Comparison of ENCODE assay signal across 18 cellular contexts in genomic region chr1:10419351-10419750, GRCh38. TPM values are rescaled to one million over a fixed set of nuclear protein-coding genes. Genes with fewer than 3 reads are reported as not detected.
"Had no signal": no experiment of that assay in that cellular context is flagged by ENCODE, and none has a peak within 500 bp of the region (broad histone marks: within the 10 kb centered on the region; RNA-seq: fewer than 3 reads in every experiment).

No MANE protein-coding gene starts in this region.

- H3K4me3 Mint-ChIP-seq: activated T-cell treated with anti-CD3 and anti-CD28 coated beads, Interleukin-2, amount 50 U/mL, for 24 hours; central memory CD8-positive, alpha-beta T cell had no signal

- H3K4me3 ChIP-seq: body of pancreas, heart right ventricle, lower lobe of right lung, ovary, tibial nerve, vagina had no signal

- H3K27me3 Mint-ChIP-seq: activated T-cell treated with anti-CD3 and anti-CD28 coated beads, Interleukin-2, amount 50 U/mL, for 24 hours; central memory CD8-positive, alpha-beta T cell had no signal

- H3K4me1 Mint-ChIP-seq: central memory CD8-positive, alpha-beta T cell had no signal

- H3K9me3 ChIP-seq: body of pancreas, heart right ventricle, lower lobe of right lung, ovary, tibial nerve, vagina had no signal

- H3K27ac Mint-ChIP-seq: activated T-cell treated with anti-CD3 and anti-CD28 coated beads, Interleukin-2, amount 50 U/mL, for 24 hours had no signal

- DNase-seq: activated CD4-positive, CD25-positive, alpha-beta regulatory T cell treated with anti-CD3 and anti-CD28 coated beads, Interleukin-2, amount 50 U/mL, for 72 hours; activated effector memory CD4-positive, alpha-beta T cell treated with Interleukin-2 at 50 U/mL for 16 hours; activated T-cell treated with anti-CD3 and anti-CD28 coated beads, Interleukin-2, amount 50 U/mL, for 24 hours; amygdala; body of pancreas; cortex of kidney; effector CD8-positive, alpha-beta T cell; heart right ventricle; left cardiac atrium; lower lobe of right lung; ovary; stimulated activated CD4-positive, alpha-beta T cell treated with anti-CD3 and anti-CD28 coated beads, Interleukin-12 subunit alpha, Interleukin-12 subunit beta, amount 100 ng/mL, for 4 hours; stimulated activated CD4-positive, alpha-beta T cell treated with anti-CD3 and anti-CD28 coated beads, Interleukin-2, amount 100 ng/mL, for 24 hours; substantia nigra had no signal

- H3K9me3 Mint-ChIP-seq: activated naive CD4-positive, alpha-beta T cell treated with anti-CD3 and anti-CD28 coated beads, Interleukin-2, amount 50 U/mL, for 72 hours; activated T-cell treated with anti-CD3 and anti-CD28 coated beads, Interleukin-2, amount 50 U/mL, for 24 hours; central memory CD8-positive, alpha-beta T cell had no signal

- H3K27ac ChIP-seq: body of pancreas, heart right ventricle, lower lobe of right lung, ovary, tibial nerve, vagina had no signal

- ATAC-seq: activated naive CD4-positive, alpha-beta T cell treated with anti-CD3 and anti-CD28 coated beads, Interleukin-2, amount 50 U/mL, for 72 hours; body of pancreas; heart right ventricle; lower lobe of right lung had no signal

- H3K4me1 ChIP-seq: body of pancreas, lower lobe of right lung, tibial nerve had no signal

- H3K36me3 ChIP-seq: ovary had no signal

- H3K27me3 ChIP-seq: body of pancreas, heart right ventricle, ovary, tibial nerve, vagina had no signal

RNA-seq across cellular contexts. Expression of gene CORT, which starts 30.5 kb away (rescaled TPM):
- total RNA-seq: body of pancreas, left cardiac atrium, lower lobe of right lung, vagina had no signal
